Comparison of ENCODE assay signal across 8 cellular contexts in genomic region chr1:23019851-23020625, GRCh38. TPM values are rescaled to one million over a fixed set of nuclear protein-coding genes. Genes with fewer than 3 reads are reported as not detected.
DNase-seq lines count a peak whose midpoint lies in the region; ATAC-seq and TF ChIP-seq lines count a peak whose summit lies in the region.

No MANE protein-coding gene starts in this region.

- intact Hi-C loops in dorsolateral prefrontal cortex (cut with DNase I): loop anchor here in 1 of 2 donors (2.0 kb wide), 1 partner anchor 673 kb away; no protein-coding TSS in a partner anchor
- intact Hi-C loops in right lobe of liver (cut with DNase I): no loop called here

- H3K27ac ChIP-seq in DOHH2 (ENCODE audit: low read depth, low read length) (peak overlapping the region; percentile 68), dorsolateral prefrontal cortex (peak overlapping the region in 57 of 59 donors; percentile 2 to 93 (median 81)), right lobe of liver (peak overlapping the region; percentile 71 to 87 (median 71))

- peaks cover 44% of the 10 kb centered on the region for H3K4me1 Mint-ChIP-seq in stimulated activated memory B cell treated with anti-CD40 and anti-IgM and Interleukin-4, amounts not matched to agents 10 μg/mL and 1 μg/mL and 100 μg/mL, for 72 hours

- no peak for TF ChIP-seq POLR2A in right lobe of liver (IDR thresholded peaks at IDR 0.05)

- in situ Hi-C loops in KBM-7 (cut with MboI; ENCODE audit: low pct_unique_long_range_greater_than_20kb, low sequenced_read_pairs): no loop called here

- H3K27ac Mint-ChIP-seq in stimulated activated memory B cell treated with anti-CD40 and anti-IgM and Interleukin-4, amounts not matched to agents 10 μg/mL and 1 μg/mL and 100 μg/mL, for 72 hours: peak overlapping the region; percentile 90

- peaks cover 9% of the 10 kb centered on the region for H3K9me3 Mint-ChIP-seq in stimulated activated memory B cell treated with anti-CD40 and anti-IgM and Interleukin-4, amounts not matched to agents 10 μg/mL and 1 μg/mL and 100 μg/mL, for 72 hours

- H3K36me3 ChIP-seq in DOHH2 (ENCODE audit: control insufficient read depth, low read length): peaks cover 20% of the 10 kb centered on the region
- H3K36me3 ChIP-seq in right lobe of liver: no peaks in the 10 kb centered on the region

- H3K4me1 ChIP-seq in DOHH2 (ENCODE audit: control insufficient read depth, low read length): peaks cover 51% of the 10 kb centered on the region
- peaks cover 0 to 5% (median 0%) of the 10 kb centered on the region in 4 donors for H3K4me1 ChIP-seq in right lobe of liver

- H3K27me3 Mint-ChIP-seq in stimulated activated memory B cell treated with anti-CD40 and anti-IgM and Interleukin-4, amounts not matched to agents 10 μg/mL and 1 μg/mL and 100 μg/mL, for 72 hours: no peaks in the 10 kb centered on the region

- peaks cover 7% of the 10 kb centered on the region; the same call in 1 of the 2 replicates for H3K9me3 ChIP-seq in DOHH2 (ENCODE audit: control insufficient read depth, insufficient read depth, low read length)
- H3K9me3 ChIP-seq in right lobe of liver: no peaks in the 10 kb centered on the region

- under 1% methylated on average over 35 of the region's 43 CpGs for WGBS in right lobe of liver (ENCODE audit: insufficient coverage, low coverage, low lambda C conversion rate, missing lambda C conversion rate)

- peaks cover 62% of the 10 kb centered on the region for H3K79me2 ChIP-seq in DOHH2 (ENCODE audit: control insufficient read depth, low read length)

- H3K4me3 ChIP-seq in DOHH2 (ENCODE audit: low read length) (peak overlapping the region; percentile 82), dorsolateral prefrontal cortex (peak overlapping the region; percentile 61 to 100 (median 94)), right lobe of liver (peak overlapping the region; percentile 89 to 97 (median 94))

- H3K27me3 ChIP-seq in DOHH2 (ENCODE audit: control insufficient read depth, low read length) (no peaks in the 10 kb centered on the region), dorsolateral prefrontal cortex (no peaks in the 10 kb centered on the region), right lobe of liver (no peaks in the 10 kb centered on the region)

- H3K36me3 Mint-ChIP-seq in stimulated activated memory B cell treated with anti-CD40 and anti-IgM and Interleukin-4, amounts not matched to agents 10 μg/mL and 1 μg/mL and 100 μg/mL, for 72 hours: peaks cover 12% of the 10 kb centered on the region

- DNase-seq in KBM-7 (peak; percentile 67), dorsolateral prefrontal cortex (peak in 3 of 10 donors; percentile 16 to 47 (median 25)), right lobe of liver (peak; percentile 38 to 57 (median 50))
- peak; percentile 7 for DNase-seq in activated CD4-positive, alpha-beta T cell treated with anti-CD3 and anti-CD28 coated beads for 1 hour

- peak overlapping the region; percentile 69 for H3K4me2 ChIP-seq in DOHH2 (ENCODE audit: low read length)

- ATAC-seq in GM21528 (IDR thresholded peaks at IDR 0.05; ENCODE audit: low FRiP score, unreplicated experiment) (peak; percentile 28), right lobe of liver (peak; percentile 4 to 25 (median 9)), GM19328 (IDR thresholded peaks at IDR 0.05; ENCODE audit: unreplicated experiment) (no peak)
- ATAC-seq in stimulated activated memory B cell treated with anti-CD40 and anti-IgM and Interleukin-4, amounts not matched to agents 10 μg/mL and 1 μg/mL and 100 μg/mL, for 72 hours: peak; percentile 29

- no peaks in the 10 kb centered on the region for H3K9me2 ChIP-seq in DOHH2 (replicated peaks; ENCODE audit: control insufficient read depth, low read length)

- no peak for TF ChIP-seq CTCF in DOHH2 (IDR thresholded peaks at IDR 0.05; ENCODE audit: low read depth, low read length, poor library complexity, severe bottlenecking)
- no peak for TF ChIP-seq CTCF in dorsolateral prefrontal cortex (IDR thresholded peaks at IDR 0.05 in 54 of 56, conservative IDR thresholded peaks at IDR 0.05 in 2 of 56; ENCODE audit: low read depth in 1 of 56, partially characterized antibody in 56 of 56)
- no peak for TF ChIP-seq CTCF in right lobe of liver (IDR thresholded peaks at IDR 0.05)

- H3K4me3 Mint-ChIP-seq in stimulated activated memory B cell treated with anti-CD40 and anti-IgM and Interleukin-4, amounts not matched to agents 10 μg/mL and 1 μg/mL and 100 μg/mL, for 72 hours: peak overlapping the region; percentile 86

- H3F3A ChIP-seq in DOHH2 (ENCODE audit: control insufficient read depth, insufficient read depth): peaks cover 5% of the 10 kb centered on the region

- H4K20me1 ChIP-seq in DOHH2 (ENCODE audit: control insufficient read depth, insufficient read depth, low read depth, low read length): peaks cover 8% of the 10 kb centered on the region; the same call in 1 of the 2 replicates

RNA-seq across cellular contexts. Expression of gene KDM1A, which starts 0.8 kb away (rescaled TPM):
- 10 to 100 TPM; 33.5 to 68.5 (median 56.1) TPM for total RNA-seq in dorsolateral prefrontal cortex
- total RNA-seq in right lobe of liver: 10 to 100 TPM; 15.3 to 22.2 (median 18.6) TPM

RNA-seq across cellular contexts. Expression of gene TEX46, which starts 4.4 kb away (rescaled TPM):
- total RNA-seq in dorsolateral prefrontal cortex: 1 to 10 TPM in 50 of 120 experiments, under 1 TPM in 2, not detected in 68; 0.87 to 3.2 (median 1.5) TPM
- not detected for total RNA-seq in right lobe of liver

RNA-seq across cellular contexts. Expression of gene LACTBL1, which starts 47.4 kb away (rescaled TPM):
- total RNA-seq in dorsolateral prefrontal cortex (under 1 TPM in 2 of 120 experiments, not detected in 118; 0.32 to 0.34 TPM), right lobe of liver (not detected)
